Comparison of ENCODE assay signal across 23 cellular contexts in genomic region chr3:27900316-27900715, GRCh38.
DNase-seq lines count a peak whose midpoint lies in the region; ATAC-seq and TF ChIP-seq lines count a peak whose summit lies in the region.
"Had no signal": no experiment of that assay in that cellular context is flagged by ENCODE, and none has a peak within 500 bp of the region (broad histone marks: within the 10 kb centered on the region; RNA-seq: fewer than 3 reads in every experiment).

No MANE protein-coding gene starts in this region.

- TF ChIP-seq CTCF in BE2C (IDR thresholded peaks at IDR 0.05; ENCODE audit: low read depth, low read length), result no peak

- H3K4me1 ChIP-seq in CD4-positive, alpha-beta memory T cell (ENCODE audit: insufficient read depth, low read length), result peaks cover 31% of the 10 kb centered on the region
- H3K4me1 ChIP-seq in BE2C, result no peaks in the 10 kb centered on the region
- H3K4me1 ChIP-seq: breast epithelium, gastroesophageal sphincter, right lobe of liver had no signal

- H3K4me3 Mint-ChIP-seq in CD4-positive, alpha-beta memory T cell, result peak overlapping the region in 5 of 8 donors; percentile 6 to 61 (median 35)
- no peak overlapping the region for H3K4me3 Mint-ChIP-seq in activated T-helper 17 cell treated with anti-CD3 and anti-CD28 coated beads, Interleukin-2, amount 50 U/mL, for 72 hours
- peak overlapping the region in 9 of 10 donors; percentile 12 to 48 (median 23) for H3K4me3 Mint-ChIP-seq in naive thymus-derived CD8-positive, alpha-beta T cell
- H3K4me3 Mint-ChIP-seq: stimulated activated memory B cell treated with anti-CD40 and anti-IgM and Interleukin-4, amounts not matched to agents 10 μg/mL and 1 μg/mL and 100 μg/mL, for 72 hours had no signal

- H3K27me3 ChIP-seq in CD4-positive, alpha-beta memory T cell (ENCODE audit: insufficient read depth, low read length), result no peaks in the 10 kb centered on the region
- H3K27me3 ChIP-seq in BE2C, result no peaks in the 10 kb centered on the region
- H3K27me3 ChIP-seq: breast epithelium, gastroesophageal sphincter, right lobe of liver had no signal

- peaks cover 31 to 56% (median 42%) of the 10 kb centered on the region in 4 donors for H3K4me1 Mint-ChIP-seq in CD4-positive, alpha-beta memory T cell
- peaks cover 10% of the 10 kb centered on the region for H3K4me1 Mint-ChIP-seq in activated T-helper 17 cell treated with anti-CD3 and anti-CD28 coated beads, Interleukin-2, amount 50 U/mL, for 72 hours
- H3K4me1 Mint-ChIP-seq in naive thymus-derived CD8-positive, alpha-beta T cell, result peaks cover 30 to 68% (median 57%) of the 10 kb centered on the region in 4 donors
- H3K4me1 Mint-ChIP-seq: stimulated activated memory B cell treated with anti-CD40 and anti-IgM and Interleukin-4, amounts not matched to agents 10 μg/mL and 1 μg/mL and 100 μg/mL, for 72 hours had no signal

- no peaks in the 10 kb centered on the region for H3K36me3 ChIP-seq in CD4-positive, alpha-beta memory T cell (ENCODE audit: insufficient read depth, low read length)
- H3K36me3 ChIP-seq in BE2C, result no peaks in the 10 kb centered on the region
- H3K36me3 ChIP-seq: breast epithelium, gastroesophageal sphincter, right lobe of liver had no signal

- H3K9me3 ChIP-seq in CD4-positive, alpha-beta memory T cell (ENCODE audit: control insufficient read depth in 1 of 2, low read length in 2 of 2), result no peaks in the 10 kb centered on the region
- no peaks in the 10 kb centered on the region for H3K9me3 ChIP-seq in BE2C
- H3K9me3 ChIP-seq: breast epithelium, gastroesophageal sphincter, right lobe of liver had no signal

- no peak overlapping the region for H3K4me3 ChIP-seq in CD4-positive, alpha-beta memory T cell (ENCODE audit: low read length in 2 of 2)
- no peak overlapping the region for H3K4me3 ChIP-seq in BE2C (ENCODE audit: low read depth, low read length)
- H3K4me3 ChIP-seq: breast epithelium, dorsolateral prefrontal cortex, gastroesophageal sphincter, GM23248, right lobe of liver had no signal

- no peak overlapping the region for H3K27ac ChIP-seq in CD4-positive, alpha-beta memory T cell (ENCODE audit: low read depth, low read length)
- H3K27ac ChIP-seq: breast epithelium, dorsolateral prefrontal cortex, gastroesophageal sphincter, GM23248, right lobe of liver had no signal

- H3K9me3 Mint-ChIP-seq in CD4-positive, alpha-beta memory T cell, result peaks cover 0 to 6% (median 1%) of the 10 kb centered on the region in 8 donors
- peaks cover 2% of the 10 kb centered on the region for H3K9me3 Mint-ChIP-seq in activated T-helper 17 cell treated with anti-CD3 and anti-CD28 coated beads, Interleukin-2, amount 50 U/mL, for 72 hours
- H3K9me3 Mint-ChIP-seq in naive thymus-derived CD8-positive, alpha-beta T cell, result peaks cover 0 to 13% (median 4%) of the 10 kb centered on the region in 9 donors
- H3K9me3 Mint-ChIP-seq: stimulated activated memory B cell treated with anti-CD40 and anti-IgM and Interleukin-4, amounts not matched to agents 10 μg/mL and 1 μg/mL and 100 μg/mL, for 72 hours had no signal

- peak in 1 of 5 donors; percentile 50 for DNase-seq in CD4-positive, alpha-beta memory T cell
- peak; percentile 5 for DNase-seq in NK-92 (lab: John Stamatoyannopoulos, UW; ENCODE audit: unreplicated experiment)
- DNase-seq in naive thymus-derived CD8-positive, alpha-beta T cell, result peak in 5 of 10 donors; percentile 4 to 63 (median 25)
- no peak for DNase-seq in BE2C
- DNase-seq: activated CD4-positive, CD25-positive, alpha-beta regulatory T cell; activated effector memory CD4-positive, alpha-beta T cell treated with anti-CD3 and anti-CD28 coated beads, Interleukin-2, amount 50 U/mL, for 16 hours; AML-193; dorsolateral prefrontal cortex; erythroblast; GM23248; NCI-H1105; NCI-H524 treated with DMSO at 0.1 percent for 48 hours; occipital lobe; right lobe of liver; SHP77 treated with DMSO at 0.1 percent for 48 hours; trophoblast cell had no signal

- intact Hi-C loops in CD4-positive, alpha-beta memory T cell (cut with micrococcal nuclease), result no loop called here

- POLR2A ChIA-PET in CD4-positive, alpha-beta memory T cell (lab: Charles Lee; ENCODE audit: partially characterized antibody), result interaction anchor here (1.5 kb wide), 1 partner anchor 19 kb away, joined by 3 read pairs; no protein-coding TSS in a partner anchor
- POLR2A ChIA-PET in naive thymus-derived CD8-positive, alpha-beta T cell (lab: Charles Lee), result interaction anchor here (1.1 to 1.4 kb wide), 2 partner anchors 19 to 24 kb away, joined by 3 read pairs; no protein-coding TSS in a partner anchor

- peaks cover 0 to 3% of the 10 kb centered on the region in 2 donors for H3K36me3 Mint-ChIP-seq in CD4-positive, alpha-beta memory T cell
- H3K36me3 Mint-ChIP-seq in activated T-helper 17 cell treated with anti-CD3 and anti-CD28 coated beads, Interleukin-2, amount 50 U/mL, for 72 hours (ENCODE audit: low read depth), result no peaks in the 10 kb centered on the region
- H3K36me3 Mint-ChIP-seq in naive thymus-derived CD8-positive, alpha-beta T cell, result peaks cover 0 to 4% (median 2%) of the 10 kb centered on the region in 3 donors
- H3K36me3 Mint-ChIP-seq: stimulated activated memory B cell treated with anti-CD40 and anti-IgM and Interleukin-4, amounts not matched to agents 10 μg/mL and 1 μg/mL and 100 μg/mL, for 72 hours had no signal

- peak overlapping the region in 2 of 7 donors; percentile 21 to 46 for H3K27ac Mint-ChIP-seq in CD4-positive, alpha-beta memory T cell
- H3K27ac Mint-ChIP-seq in activated T-helper 17 cell treated with anti-CD3 and anti-CD28 coated beads, Interleukin-2, amount 50 U/mL, for 72 hours, result peak overlapping the region; percentile 65
- H3K27ac Mint-ChIP-seq in naive thymus-derived CD8-positive, alpha-beta T cell, result peak overlapping the region; percentile 10 to 86 (median 80)
- H3K27ac Mint-ChIP-seq: stimulated activated memory B cell treated with anti-CD40 and anti-IgM and Interleukin-4, amounts not matched to agents 10 μg/mL and 1 μg/mL and 100 μg/mL, for 72 hours had no signal

- H3K27me3 Mint-ChIP-seq in CD4-positive, alpha-beta memory T cell, result no peaks in the 10 kb centered on the region
- no peaks in the 10 kb centered on the region for H3K27me3 Mint-ChIP-seq in activated T-helper 17 cell treated with anti-CD3 and anti-CD28 coated beads, Interleukin-2, amount 50 U/mL, for 72 hours
- H3K27me3 Mint-ChIP-seq in naive thymus-derived CD8-positive, alpha-beta T cell, result no peaks in the 10 kb centered on the region
- H3K27me3 Mint-ChIP-seq: stimulated activated memory B cell treated with anti-CD40 and anti-IgM and Interleukin-4, amounts not matched to agents 10 μg/mL and 1 μg/mL and 100 μg/mL, for 72 hours had no signal

- CTCF ChIA-PET in CD4-positive, alpha-beta memory T cell (lab: Charles Lee; ENCODE audit: partially characterized antibody), result no interaction called here

- peak; percentile 86 for ATAC-seq in activated T-helper 17 cell treated with anti-CD3 and anti-CD28 coated beads, Interleukin-2, amount 50 U/mL, for 72 hours (replicated peaks)
- peak; percentile 64 to 78 for ATAC-seq in naive thymus-derived CD8-positive, alpha-beta T cell
- no peak for ATAC-seq in HG02870 (IDR thresholded peaks at IDR 0.05; ENCODE audit: unreplicated experiment)
- ATAC-seq in HG03571 (IDR thresholded peaks at IDR 0.05; ENCODE audit: unreplicated experiment), result no peak
- ATAC-seq in HG02588 (IDR thresholded peaks at IDR 0.05; ENCODE audit: unreplicated experiment), result no peak
- ATAC-seq: gastroesophageal sphincter; right lobe of liver; stimulated activated memory B cell treated with anti-CD40 and anti-IgM and Interleukin-4, amounts not matched to agents 10 μg/mL and 1 μg/mL and 100 μg/mL, for 72 hours had no signal

Comparison
In these comparisons a context has a peak if more than half of its experiments do, and no peak if none do; other contexts are left out.
1. ATAC-seq: peak in activated T-helper 17 cell treated with anti-CD3 and anti-CD28 coated beads, Interleukin-2, amount 50 U/mL, for 72 hours (single experiment) and naive thymus-derived CD8-positive, alpha-beta T cell (2 of 2); none in HG02870 (single experiment), HG03571 (single experiment) and HG02588 (single experiment).